In genomic region chr21:42474043-42474831, GRCh38 we compare ENCODE assay signal across 9 cellular contexts. TPM values are rescaled to one million over a fixed set of nuclear protein-coding genes. Genes with fewer than 3 reads are reported as not detected.
A peak's percentile ranks its signal among the peaks of the same experiment; 100 is the strongest.
DNase-seq lines count a peak whose midpoint lies in the region; ATAC-seq and TF ChIP-seq lines count a peak whose summit lies in the region.
"Had no signal": no experiment of that assay in that cellular context is flagged by ENCODE, and none has a peak within 500 bp of the region (broad histone marks: within the 10 kb centered on the region; RNA-seq: fewer than 3 reads in every experiment).

No MANE protein-coding gene starts in this region.

- no peak overlapping the region for H3K4me3 ChIP-seq in BLaER1 treated with 17β-estradiol and CSF1 and Interleukin-3, amounts not matched to agents 10 nM and 100 nM
- H3K4me3 ChIP-seq in MG63 (no peak overlapping the region), esophagus (ENCODE audit: low read depth in 1 of 2, low read length in 2 of 2) (no peak overlapping the region), upper lobe of left lung (no peak overlapping the region)

- TF ChIP-seq EP300 in upper lobe of left lung (IDR thresholded peaks at IDR 0.05): peak in 1 of 4 donors; percentile 47

- no peaks in the 10 kb centered on the region for H3K36me3 ChIP-seq in BLaER1 treated with 17β-estradiol and CSF1 and Interleukin-3, amounts not matched to agents 10 nM and 100 nM
- H3K36me3 ChIP-seq in MG63 (no peaks in the 10 kb centered on the region), esophagus (ENCODE audit: control insufficient read depth in 2 of 2, insufficient read depth in 2 of 2, low read length in 1 of 2) (no peaks in the 10 kb centered on the region), upper lobe of left lung (no peaks in the 10 kb centered on the region)
- H3K36me3 ChIP-seq: neutrophil had no signal

- H3K4me2 ChIP-seq in BLaER1 treated with 17β-estradiol and CSF1 and Interleukin-3, amounts not matched to agents 10 nM and 100 nM: peak overlapping the region in 9 of 11 experiments; percentile 0 to 35 (median 13); a peak in 11 of 22 replicates

- no peak overlapping the region for H3K9ac ChIP-seq in BLaER1 treated with 17β-estradiol and CSF1 and Interleukin-3, amounts not matched to agents 10 nM and 100 nM

- H3K27ac ChIP-seq in BLaER1 treated with 17β-estradiol and CSF1 and Interleukin-3, amounts not matched to agents 10 nM and 100 nM: no peak overlapping the region
- H3K27ac ChIP-seq in esophagus (ENCODE audit: low read depth in 2 of 2, low read length in 1 of 2) (peak overlapping the region; percentile 18 to 82), upper lobe of left lung (no peak overlapping the region)
- H3K27ac ChIP-seq: neutrophil had no signal

- no peak for TF ChIP-seq CTCF in upper lobe of left lung (IDR thresholded peaks at IDR 0.05)

- H3K9me3 ChIP-seq in BLaER1 treated with 17β-estradiol and CSF1 and Interleukin-3, amounts not matched to agents 10 nM and 100 nM (replicated peaks in 1 of 11): no peaks in the 10 kb centered on the region
- H3K9me3 ChIP-seq in MG63 (no peaks in the 10 kb centered on the region), esophagus (ENCODE audit: control insufficient read depth in 2 of 2, insufficient read depth in 1 of 2, low read depth in 1 of 2, low read length in 1 of 2) (no peaks in the 10 kb centered on the region), upper lobe of left lung (no peaks in the 10 kb centered on the region)
- H3K9me3 ChIP-seq: neutrophil had no signal

- peaks cover 0 to 11% (median 0%) of the 10 kb centered on the region in 11 experiments; a peak in 4 of 22 replicates for H3K27me3 ChIP-seq in BLaER1 treated with 17β-estradiol and CSF1 and Interleukin-3, amounts not matched to agents 10 nM and 100 nM
- H3K27me3 ChIP-seq in MG63: 0 out of 2 replicates have a peak, but pooled peaks cover 2% of the 10 kb centered on the region
- H3K27me3 ChIP-seq in esophagus (ENCODE audit: control insufficient read depth in 1 of 2, insufficient read depth in 2 of 2, low read length in 2 of 2): no peaks in the 10 kb centered on the region
- no peaks in the 10 kb centered on the region for H3K27me3 ChIP-seq in upper lobe of left lung
- H3K27me3 ChIP-seq: neutrophil had no signal

- peaks cover 0 to 5% (median 0%) of the 10 kb centered on the region in 11 experiments; a peak in 1 of 22 replicates for H4K20me1 ChIP-seq in BLaER1 treated with 17β-estradiol and CSF1 and Interleukin-3, amounts not matched to agents 10 nM and 100 nM

- peaks cover 6 to 25% (median 21%) of the 10 kb centered on the region in 10 experiments; a peak in 17 of 20 replicates for H3K4me1 ChIP-seq in BLaER1 treated with 17β-estradiol and CSF1 and Interleukin-3, amounts not matched to agents 10 nM and 100 nM
- H3K4me1 ChIP-seq in esophagus (ENCODE audit: control insufficient read depth in 2 of 2, insufficient read depth in 2 of 2, low read length in 1 of 2) (peaks cover 2 to 8% of the 10 kb centered on the region in 2 donors), upper lobe of left lung (peaks cover 0 to 5% (median 2%) of the 10 kb centered on the region in 4 donors)

- ATAC-seq in GM18909 (IDR thresholded peaks at IDR 0.05; ENCODE audit: poor library complexity, unreplicated experiment) (peak; percentile 55), upper lobe of left lung (ENCODE audit: low FRiP score in 2 of 2) (peak; percentile 36 to 81), HG03196 (IDR thresholded peaks at IDR 0.05; ENCODE audit: unreplicated experiment) (no peak)

- 55 to 59% methylated on average over 14 of the region's 14 CpGs for WGBS in esophagus, 2 donors
- WGBS in upper lobe of left lung, 2 donors: 76 to 79% methylated on average over 14 of the region's 14 CpGs

- DNase-seq in MG63 (peak; percentile 65), upper lobe of left lung (peak in 1 of 2 donors; percentile 83), SKM-1 treated with dmso at 0.1 percent for 144 hours (lab: John Stamatoyannopoulos, UW; ENCODE audit: unreplicated experiment) (no peak), SK-N-DZ (ENCODE audit: low spot score) (no peak)

- TF ChIP-seq POLR2A in upper lobe of left lung (IDR thresholded peaks at IDR 0.05): no peak

RNA-seq across cellular contexts. Expression of gene RSPH1, which starts 21.8 kb away (rescaled TPM):
- total RNA-seq in MG63 (2014; rRNA removed; shearing (Covaris generic); ENCODE audit: low replicate concordance): not detected in 2 replicates
- under 1 TPM; 0.20 to 0.53 TPM for polyA plus RNA-seq in esophagus
- total RNA-seq in upper lobe of left lung: 10 to 100 TPM in 5 of 6 donors, under 1 TPM in 1; 0.46 to 68.4 (median 13.4) TPM
- polyA plus RNA-seq in SK-N-DZ (2014; cell fraction: cytosol; rRNA removed): 0.03 and 0.85 TPM in 2 replicates
- polyA plus RNA-seq in SK-N-DZ (2014; cell fraction: nucleus; rRNA removed): 0.45 and 1.3 TPM in 2 replicates

RNA-seq across cellular contexts. Expression of gene SLC37A1, which starts 39.4 kb away (rescaled TPM):
- 2.1 and 5.0 TPM in 2 replicates for total RNA-seq in MG63 (2014; rRNA removed; shearing (Covaris generic); ENCODE audit: low replicate concordance)
- polyA plus RNA-seq in esophagus: 10 to 100 TPM; 12.4 to 14.1 TPM
- total RNA-seq in upper lobe of left lung: 10 to 100 TPM; 20.8 to 70.2 (median 36.8) TPM
- 3.5 and 4.2 TPM in 2 replicates for polyA plus RNA-seq in SK-N-DZ (2014; cell fraction: cytosol; rRNA removed)
- polyA plus RNA-seq in SK-N-DZ (2014; cell fraction: nucleus; rRNA removed): 3.6 and 6.2 TPM in 2 replicates

Comparison
In these comparisons a context has a peak if more than half of its experiments do, and no peak if none do; other contexts are left out.
1. H3K27ac ChIP-seq: peak in esophagus (2 of 2); none in BLaER1 treated with 17β-estradiol and CSF1 and Interleukin-3, amounts not matched to agents 10 nM and 100 nM (0 of 11) and upper lobe of left lung (0 of 4).